1 cellular context compared by ENCODE assay signal in genomic region chr7:143393267-143394041, GRCh38.
A peak's percentile ranks its signal among the peaks of the same experiment; 100 is the strongest.
TF ChIP-seq lines count a peak whose summit lies in the region.

No MANE protein-coding gene starts in this region.

TF ChIP-seq in HepG2, 621 proteins besides CTCF, POLR2A, EP300 and RAD21 (continued from another document and continues in another):
- TF ChIP-seq, protein P1, sequence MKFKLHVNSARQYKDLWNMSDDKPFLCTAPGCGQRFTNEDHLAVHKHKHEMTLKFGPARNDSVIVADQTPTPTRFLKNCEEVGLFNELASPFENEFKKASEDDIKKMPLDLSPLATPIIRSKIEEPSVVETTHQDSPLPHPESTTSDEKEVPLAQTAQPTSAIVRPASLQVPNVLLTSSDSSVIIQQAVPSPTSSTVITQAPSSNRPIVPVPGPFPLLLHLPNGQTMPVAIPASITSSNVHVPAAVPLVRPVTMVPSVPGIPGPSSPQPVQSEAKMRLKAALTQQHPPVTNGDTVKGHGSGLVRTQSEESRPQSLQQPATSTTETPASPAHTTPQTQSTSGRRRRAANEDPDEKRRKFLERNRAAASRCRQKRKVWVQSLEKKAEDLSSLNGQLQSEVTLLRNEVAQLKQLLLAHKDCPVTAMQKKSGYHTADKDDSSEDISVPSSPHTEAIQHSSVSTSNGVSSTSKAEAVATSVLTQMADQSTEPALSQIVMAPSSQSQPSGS (CRISPR knock-in tag; IDR thresholded peaks at IDR 0.05) = peak; percentile 70; the same call in 1 of the 2 replicates
- no peak for TF ChIP-seq TBP (CRISPR knock-in tag; IDR thresholded peaks at IDR 0.05)
- peak; percentile 57; the same call in 1 of the 2 replicates for TF ChIP-seq NFKBIZ (CRISPR knock-in tag; IDR thresholded peaks at IDR 0.05)
- no peak for TF ChIP-seq RFX1 (IDR thresholded peaks at IDR 0.05)
- peak; percentile 27; the same call in 1 of the 2 replicates for TF ChIP-seq SP5 (CRISPR knock-in tag; IDR thresholded peaks at IDR 0.05; ENCODE audit: borderline replicate concordance, low read depth)
- TF ChIP-seq ZBTB20 (CRISPR knock-in tag; IDR thresholded peaks at IDR 0.05; ENCODE audit: borderline replicate concordance, low read depth) = peak; percentile 57; the same call in 1 of the 2 replicates
- TF ChIP-seq, protein P2, sequence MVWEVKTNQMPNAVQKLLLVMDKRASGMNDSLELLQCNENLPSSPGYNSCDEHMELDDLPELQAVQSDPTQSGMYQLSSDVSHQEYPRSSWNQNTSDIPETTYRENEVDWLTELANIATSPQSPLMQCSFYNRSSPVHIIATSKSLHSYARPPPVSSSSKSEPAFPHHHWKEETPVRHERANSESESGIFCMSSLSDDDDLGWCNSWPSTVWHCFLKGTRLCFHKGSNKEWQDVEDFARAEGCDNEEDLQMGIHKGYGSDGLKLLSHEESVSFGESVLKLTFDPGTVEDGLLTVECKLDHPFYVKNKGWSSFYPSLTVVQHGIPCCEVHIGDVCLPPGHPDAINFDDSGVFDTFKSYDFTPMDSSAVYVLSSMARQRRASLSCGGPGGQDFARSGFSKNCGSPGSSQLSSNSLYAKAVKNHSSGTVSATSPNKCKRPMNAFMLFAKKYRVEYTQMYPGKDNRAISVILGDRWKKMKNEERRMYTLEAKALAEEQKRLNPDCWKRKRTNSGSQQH (CRISPR knock-in tag; IDR thresholded peaks at IDR 0.05; ENCODE audit: low read depth) = no peak
- peak; percentile 84 for TF ChIP-seq BCL6 (CRISPR knock-in tag; IDR thresholded peaks at IDR 0.05)
- no peak for TF ChIP-seq MBNL3 (CRISPR knock-in tag; conservative IDR thresholded peaks at IDR 0.05)
- no peak for TF ChIP-seq SMAD1 (CRISPR knock-in tag; IDR thresholded peaks at IDR 0.05; ENCODE audit: borderline replicate concordance, low read depth)
- TF ChIP-seq ATF3 (CRISPR knock-in tag; IDR thresholded peaks at IDR 0.05) = 0 out of 2 replicates have a peak, but pooled peaks have one; percentile 67
- 0 out of 2 replicates have a peak, but pooled peaks have one; percentile 60 for TF ChIP-seq ZNF124 (CRISPR knock-in tag; IDR thresholded peaks at IDR 0.05)
- no peak; the same call in 1 of the 2 replicates for TF ChIP-seq ZNF292 (CRISPR knock-in tag; IDR thresholded peaks at IDR 0.05; ENCODE audit: borderline replicate concordance, low read depth)
- TF ChIP-seq, protein P3, sequence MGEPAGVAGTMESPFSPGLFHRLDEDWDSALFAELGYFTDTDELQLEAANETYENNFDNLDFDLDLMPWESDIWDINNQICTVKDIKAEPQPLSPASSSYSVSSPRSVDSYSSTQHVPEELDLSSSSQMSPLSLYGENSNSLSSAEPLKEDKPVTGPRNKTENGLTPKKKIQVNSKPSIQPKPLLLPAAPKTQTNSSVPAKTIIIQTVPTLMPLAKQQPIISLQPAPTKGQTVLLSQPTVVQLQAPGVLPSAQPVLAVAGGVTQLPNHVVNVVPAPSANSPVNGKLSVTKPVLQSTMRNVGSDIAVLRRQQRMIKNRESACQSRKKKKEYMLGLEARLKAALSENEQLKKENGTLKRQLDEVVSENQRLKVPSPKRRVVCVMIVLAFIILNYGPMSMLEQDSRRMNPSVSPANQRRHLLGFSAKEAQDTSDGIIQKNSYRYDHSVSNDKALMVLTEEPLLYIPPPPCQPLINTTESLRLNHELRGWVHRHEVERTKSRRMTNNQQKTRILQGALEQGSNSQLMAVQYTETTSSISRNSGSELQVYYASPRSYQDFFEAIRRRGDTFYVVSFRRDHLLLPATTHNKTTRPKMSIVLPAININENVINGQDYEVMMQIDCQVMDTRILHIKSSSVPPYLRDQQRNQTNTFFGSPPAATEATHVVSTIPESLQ (CRISPR knock-in tag; conservative IDR thresholded peaks at IDR 0.05) = no peak
- TF ChIP-seq YY1 (IDR thresholded peaks at IDR 0.05; ENCODE audit: insufficient read depth, insufficient replicate concordance, low read depth, low read length) = peak; percentile 30
- peak; percentile 85 for TF ChIP-seq NR2F6 (IDR thresholded peaks at IDR 0.05)
- peak; percentile 89 for TF ChIP-seq NR2F6 (CRISPR knock-in tag; IDR thresholded peaks at IDR 0.05)
- TF ChIP-seq NFYB (CRISPR knock-in tag; IDR thresholded peaks at IDR 0.05) = peak; percentile 36; the same call in 1 of the 2 replicates
- TF ChIP-seq, protein P4, sequence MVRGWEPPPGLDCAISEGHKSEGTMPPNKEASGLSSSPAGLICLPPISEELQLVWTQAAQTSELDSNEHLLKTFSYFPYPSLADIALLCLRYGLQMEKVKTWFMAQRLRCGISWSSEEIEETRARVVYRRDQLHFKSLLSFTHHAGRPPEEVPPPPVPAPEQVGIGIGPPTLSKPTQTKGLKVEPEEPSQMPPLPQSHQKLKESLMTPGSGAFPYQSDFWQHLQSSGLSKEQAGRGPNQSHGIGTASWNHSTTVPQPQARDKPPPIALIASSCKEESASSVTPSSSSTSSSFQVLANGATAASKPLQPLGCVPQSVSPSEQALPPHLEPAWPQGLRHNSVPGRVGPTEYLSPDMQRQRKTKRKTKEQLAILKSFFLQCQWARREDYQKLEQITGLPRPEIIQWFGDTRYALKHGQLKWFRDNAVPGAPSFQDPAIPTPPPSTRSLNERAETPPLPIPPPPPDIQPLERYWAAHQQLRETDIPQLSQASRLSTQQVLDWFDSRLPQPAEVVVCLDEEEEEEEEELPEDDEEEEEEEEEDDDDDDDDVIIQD (CRISPR knock-in tag; IDR thresholded peaks at IDR 0.05; ENCODE audit: low read depth) = peak; percentile 48; the same call in 1 of the 2 replicates
- peak; percentile 60; the same call in 1 of the 2 replicates for TF ChIP-seq CHD4 (IDR thresholded peaks at IDR 0.05; ENCODE audit: borderline replicate concordance, low read length)
- TF ChIP-seq RCOR2 (CRISPR knock-in tag; IDR thresholded peaks at IDR 0.05) = peak; percentile 67; the same call in 1 of the 2 replicates
- TF ChIP-seq, protein P5, sequence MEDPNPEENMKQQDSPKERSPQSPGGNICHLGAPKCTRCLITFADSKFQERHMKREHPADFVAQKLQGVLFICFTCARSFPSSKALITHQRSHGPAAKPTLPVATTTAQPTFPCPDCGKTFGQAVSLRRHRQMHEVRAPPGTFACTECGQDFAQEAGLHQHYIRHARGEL (CRISPR knock-in tag; IDR thresholded peaks at IDR 0.05) = no peak
- TF ChIP-seq, protein P6, sequence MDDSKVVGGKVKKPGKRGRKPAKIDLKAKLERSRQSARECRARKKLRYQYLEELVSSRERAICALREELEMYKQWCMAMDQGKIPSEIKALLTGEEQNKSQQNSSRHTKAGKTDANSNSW (CRISPR knock-in tag; IDR thresholded peaks at IDR 0.05; ENCODE audit: borderline replicate concordance) = no peak
- TF ChIP-seq ZNF564 (CRISPR knock-in tag; IDR thresholded peaks at IDR 0.05) = 0 out of 2 replicates have a peak, but pooled peaks have one; percentile 59
- TF ChIP-seq PITX1 (CRISPR knock-in tag; IDR thresholded peaks at IDR 0.05) = peak; percentile 64
- peak; percentile 66 for TF ChIP-seq IRF2 (CRISPR knock-in tag; IDR thresholded peaks at IDR 0.05)
- TF ChIP-seq HDAC2 (CRISPR knock-in tag; IDR thresholded peaks at IDR 0.05) = peak; percentile 92; the same call in 1 of the 2 replicates
- TF ChIP-seq SP4 (CRISPR knock-in tag; IDR thresholded peaks at IDR 0.05) = peak; percentile 46; the same call in 1 of the 2 replicates
- no peak for TF ChIP-seq MEIS2 (CRISPR knock-in tag; IDR thresholded peaks at IDR 0.05)
- TF ChIP-seq ZNF652 (CRISPR knock-in tag; IDR thresholded peaks at IDR 0.05; ENCODE audit: borderline replicate concordance, low read depth) = peak; percentile 14; the same call in 1 of the 2 replicates
- 0 out of 2 replicates have a peak, but pooled peaks have one; percentile 41 for TF ChIP-seq RFXANK (CRISPR knock-in tag; IDR thresholded peaks at IDR 0.05)
- peak; percentile 74; the same call in 1 of the 2 replicates for TF ChIP-seq REPIN1 (CRISPR knock-in tag; IDR thresholded peaks at IDR 0.05; ENCODE audit: borderline replicate concordance, low read depth)
- TF ChIP-seq HNF4A (CRISPR knock-in tag; IDR thresholded peaks at IDR 0.05) = peak; percentile 99
- peak; percentile 39; the same call in 1 of the 2 replicates for TF ChIP-seq TBX2 (CRISPR knock-in tag; IDR thresholded peaks at IDR 0.05; ENCODE audit: borderline replicate concordance)
- TF ChIP-seq ZNF274 (CRISPR knock-in tag; IDR thresholded peaks at IDR 0.05) = peak; percentile 68; the same call in 1 of the 2 replicates
- TF ChIP-seq ZNF766 (CRISPR knock-in tag; IDR thresholded peaks at IDR 0.05; ENCODE audit: borderline replicate concordance) = no peak
- no peak for TF ChIP-seq ZNF12 (CRISPR knock-in tag; IDR thresholded peaks at IDR 0.05)
- peak; percentile 45; the same call in 1 of the 2 replicates for TF ChIP-seq ERF (CRISPR knock-in tag; IDR thresholded peaks at IDR 0.05)
- peak; percentile 62 for TF ChIP-seq SKI (IDR thresholded peaks at IDR 0.05; ENCODE audit: partially characterized antibody)
- no peak for TF ChIP-seq KLF9 (CRISPR knock-in tag; IDR thresholded peaks at IDR 0.05; ENCODE audit: low read depth)
- no peak for TF ChIP-seq SRY (CRISPR knock-in tag; IDR thresholded peaks at IDR 0.05)
- TF ChIP-seq KDM6A (CRISPR knock-in tag; IDR thresholded peaks at IDR 0.05; ENCODE audit: low read depth) = peak; percentile 84
- TF ChIP-seq NR2C2 (CRISPR knock-in tag; IDR thresholded peaks at IDR 0.05; ENCODE audit: borderline replicate concordance) = peak; percentile 89
- no peak for TF ChIP-seq ATM (IDR thresholded peaks at IDR 0.05; ENCODE audit: borderline replicate concordance)
- 0 out of 2 replicates have a peak, but pooled peaks have one; percentile 27 for TF ChIP-seq ZNF709 (CRISPR knock-in tag; IDR thresholded peaks at IDR 0.05)
- TF ChIP-seq, protein P7, sequence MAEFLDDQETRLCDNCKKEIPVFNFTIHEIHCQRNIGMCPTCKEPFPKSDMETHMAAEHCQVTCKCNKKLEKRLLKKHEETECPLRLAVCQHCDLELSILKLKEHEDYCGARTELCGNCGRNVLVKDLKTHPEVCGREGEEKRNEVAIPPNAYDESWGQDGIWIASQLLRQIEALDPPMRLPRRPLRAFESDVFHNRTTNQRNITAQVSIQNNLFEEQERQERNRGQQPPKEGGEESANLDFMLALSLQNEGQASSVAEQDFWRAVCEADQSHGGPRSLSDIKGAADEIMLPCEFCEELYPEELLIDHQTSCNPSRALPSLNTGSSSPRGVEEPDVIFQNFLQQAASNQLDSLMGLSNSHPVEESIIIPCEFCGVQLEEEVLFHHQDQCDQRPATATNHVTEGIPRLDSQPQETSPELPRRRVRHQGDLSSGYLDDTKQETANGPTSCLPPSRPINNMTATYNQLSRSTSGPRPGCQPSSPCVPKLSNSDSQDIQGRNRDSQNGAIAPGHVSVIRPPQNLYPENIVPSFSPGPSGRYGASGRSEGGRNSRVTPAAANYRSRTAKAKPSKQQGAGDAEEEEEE (CRISPR knock-in tag; IDR thresholded peaks at IDR 0.05; ENCODE audit: borderline replicate concordance) = no peak
- peak; percentile 92 for TF ChIP-seq THRA (CRISPR knock-in tag; IDR thresholded peaks at IDR 0.05; ENCODE audit: borderline replicate concordance)
- TF ChIP-seq TAF15 (IDR thresholded peaks at IDR 0.05; ENCODE audit: low read depth, low read length, poor library complexity, severe bottlenecking) = no peak
- no peak for TF ChIP-seq KAT7 (CRISPR knock-in tag; IDR thresholded peaks at IDR 0.05; ENCODE audit: borderline replicate concordance)
- TF ChIP-seq, protein P8, sequence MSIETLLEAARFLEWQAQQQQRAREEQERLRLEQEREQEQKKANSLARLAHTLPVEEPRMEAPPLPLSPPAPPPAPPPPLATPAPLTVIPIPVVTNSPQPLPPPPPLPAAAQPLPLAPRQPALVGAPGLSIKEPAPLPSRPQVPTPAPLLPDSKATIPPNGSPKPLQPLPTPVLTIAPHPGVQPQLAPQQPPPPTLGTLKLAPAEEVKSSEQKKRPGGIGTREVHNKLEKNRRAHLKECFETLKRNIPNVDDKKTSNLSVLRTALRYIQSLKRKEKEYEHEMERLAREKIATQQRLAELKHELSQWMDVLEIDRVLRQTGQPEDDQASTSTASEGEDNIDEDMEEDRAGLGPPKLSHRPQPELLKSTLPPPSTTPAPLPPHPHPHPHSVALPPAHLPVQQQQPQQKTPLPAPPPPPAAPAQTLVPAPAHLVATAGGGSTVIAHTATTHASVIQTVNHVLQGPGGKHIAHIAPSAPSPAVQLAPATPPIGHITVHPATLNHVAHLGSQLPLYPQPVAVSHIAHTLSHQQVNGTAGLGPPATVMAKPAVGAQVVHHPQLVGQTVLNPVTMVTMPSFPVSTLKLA (IDR thresholded peaks at IDR 0.05) = no peak
- peak; percentile 56 for TF ChIP-seq RBM22 (optimal IDR thresholded peaks at IDR 0.05; ENCODE audit: low read length)
- peak; percentile 15 to 19; a peak in 1 of 4 replicates for TF ChIP-seq MAFK (conservative IDR thresholded peaks at IDR 0.05 in 1 of 2, IDR thresholded peaks at IDR 0.05 in 1 of 2; ENCODE audit: low read length in 2 of 2)
- TF ChIP-seq SPEN (CRISPR knock-in tag; IDR thresholded peaks at IDR 0.05; ENCODE audit: low read depth) = peak; percentile 45
